8 cellular contexts compared by ENCODE assay signal in the genomic region with DNA sequence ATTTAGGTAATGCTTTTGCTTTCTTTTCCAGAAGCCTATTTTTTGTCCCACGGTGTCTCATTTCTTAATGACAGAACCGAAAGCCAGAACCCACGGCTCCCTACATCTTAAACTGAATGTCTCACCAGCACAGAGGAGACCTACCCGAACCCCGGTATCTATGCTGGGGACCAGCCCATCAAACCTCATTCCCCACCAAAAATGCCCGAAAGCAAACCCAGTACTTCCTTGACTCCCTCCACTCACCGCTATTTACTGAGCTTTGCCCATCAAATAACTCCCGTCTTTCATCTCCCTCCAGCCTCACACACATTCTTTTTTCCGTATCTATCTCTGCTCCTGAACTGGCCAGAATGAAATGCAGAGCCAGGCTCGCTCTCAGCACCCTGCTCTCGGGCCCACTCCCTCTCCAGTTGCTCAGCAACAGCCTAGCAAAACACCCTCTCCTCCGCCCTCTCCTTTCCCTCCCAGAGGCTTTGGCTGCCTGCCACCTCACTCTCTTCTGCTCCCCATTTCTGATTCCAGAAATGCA. TPM values are rescaled to one million over a fixed set of nuclear protein-coding genes. Genes with fewer than 3 reads are reported as not detected.
A peak's percentile ranks its signal among the peaks of the same experiment; 100 is the strongest.
DNase-seq lines count a peak whose midpoint lies in the region; ATAC-seq, FAIRE-seq and TF ChIP-seq lines count a peak whose summit lies in the region.

No MANE protein-coding gene starts in this region.

- H3K27ac Mint-ChIP-seq in activated T-helper 1 cell treated with anti-CD3 and anti-CD28 coated beads, Interleukin-12 subunit alpha, Interleukin-12 subunit beta, Interleukin-2, Interleukin-4 antibody, amounts not matched to agents 30 ng/mL and 10 ng/mL and 1 ng/mL, durations not matched to agents 14 hours and 24 hours and 36 hours = no peak overlapping the region
- peak overlapping the region; percentile 97 for H3K27ac Mint-ChIP-seq in nephron progenitor cell

- intact Hi-C loops in activated T-helper 1 cell treated with anti-CD3 and anti-CD28 coated beads, Interleukin-12 subunit alpha, Interleukin-12 subunit beta, Interleukin-2, Interleukin-4 antibody, amounts not matched to agents 30 ng/mL and 10 ng/mL and 1 ng/mL, durations not matched to agents 14 hours and 24 hours and 36 hours (cut with micrococcal nuclease) = loop anchor here (5.0 to 10.0 kb wide), 3 partner anchors 166 to 396 kb away; no protein-coding TSS in a partner anchor

- H3K27ac ChIP-seq in foreskin keratinocyte = no peak overlapping the region

- H3K9me3 Mint-ChIP-seq in activated T-helper 1 cell treated with anti-CD3 and anti-CD28 coated beads, Interleukin-12 subunit alpha, Interleukin-12 subunit beta, Interleukin-2, Interleukin-4 antibody, amounts not matched to agents 30 ng/mL and 10 ng/mL and 1 ng/mL, durations not matched to agents 14 hours and 24 hours and 36 hours = no peaks in the 10 kb centered on the region
- H3K9me3 Mint-ChIP-seq in nephron progenitor cell = no peaks in the 10 kb centered on the region

- peaks cover 10% of the 10 kb centered on the region for H3K4me1 ChIP-seq in ES-I3 (ENCODE audit: insufficient read depth, low read length)
- peaks cover 20% of the 10 kb centered on the region for H3K4me1 ChIP-seq in foreskin keratinocyte

- ATAC-seq in foreskin keratinocyte (peak; percentile 30), GM21390 (IDR thresholded peaks at IDR 0.05; ENCODE audit: unreplicated experiment) (no peak)

- H3K4me3 Mint-ChIP-seq in activated T-helper 1 cell treated with anti-CD3 and anti-CD28 coated beads, Interleukin-12 subunit alpha, Interleukin-12 subunit beta, Interleukin-2, Interleukin-4 antibody, amounts not matched to agents 30 ng/mL and 10 ng/mL and 1 ng/mL, durations not matched to agents 14 hours and 24 hours and 36 hours = peak overlapping the region; percentile 57
- peak overlapping the region; percentile 91 for H3K4me3 Mint-ChIP-seq in nephron progenitor cell

- H3K9me3 ChIP-seq in ES-I3 (ENCODE audit: control insufficient read depth, insufficient read depth, low read length) = no peaks in the 10 kb centered on the region

- FAIRE-seq in GM19239 (lab: Jason Lieb, UNC) = no peak

- peak; percentile 74 for DNase-seq in NCI-H2029 treated with DMSO at 0.1 percent for 48 hours (lab: John Stamatoyannopoulos, UW)
- DNase-seq in activated T-helper 1 cell treated with anti-CD3 and anti-CD28 coated beads, Interleukin-12 subunit alpha, Interleukin-12 subunit beta, Interleukin-2, Interleukin-4 antibody, amounts not matched to agents 30 ng/mL and 10 ng/mL and 1 ng/mL, durations not matched to agents 14 hours and 24 hours and 36 hours (ENCODE audit: low spot score) = no peak
- DNase-seq in foreskin keratinocyte = no peak
- DNase-seq in nephron progenitor cell = peak; percentile 59
- DNase-seq in GM19239 (ENCODE audit: insufficient read length, low spot score) = no peak
- DNase-seq in activated gamma-delta T cell treated with Interleukin-2 at 50 U/mL for 16 hours = no peak

- H3K27me3 Mint-ChIP-seq in activated T-helper 1 cell treated with anti-CD3 and anti-CD28 coated beads, Interleukin-12 subunit alpha, Interleukin-12 subunit beta, Interleukin-2, Interleukin-4 antibody, amounts not matched to agents 30 ng/mL and 10 ng/mL and 1 ng/mL, durations not matched to agents 14 hours and 24 hours and 36 hours (ENCODE audit: insufficient read depth) = peaks cover 59% of the 10 kb centered on the region
- no peaks in the 10 kb centered on the region for H3K27me3 Mint-ChIP-seq in nephron progenitor cell (ENCODE audit: low read depth, poor library complexity)

- TF ChIP-seq CTCF in foreskin keratinocyte (conservative IDR thresholded peaks at IDR 0.05) = no peak
- TF ChIP-seq CTCF in nephron progenitor cell (IDR thresholded peaks at IDR 0.05) = no peak

- peaks cover 18% of the 10 kb centered on the region for H3K27me3 ChIP-seq in foreskin keratinocyte

- peak overlapping the region; percentile 37; the same call in 1 of the 2 replicates for H3K9ac ChIP-seq in ES-I3 (ENCODE audit: low read depth, low read length)

- no peaks in the 10 kb centered on the region for H3K36me3 Mint-ChIP-seq in activated T-helper 1 cell treated with anti-CD3 and anti-CD28 coated beads, Interleukin-12 subunit alpha, Interleukin-12 subunit beta, Interleukin-2, Interleukin-4 antibody, amounts not matched to agents 30 ng/mL and 10 ng/mL and 1 ng/mL, durations not matched to agents 14 hours and 24 hours and 36 hours (ENCODE audit: low read depth)
- peaks cover 31% of the 10 kb centered on the region for H3K36me3 Mint-ChIP-seq in nephron progenitor cell (ENCODE audit: low read depth)

- no peaks in the 10 kb centered on the region for H3K36me3 ChIP-seq in ES-I3 (ENCODE audit: insufficient read depth, low read length)

- peaks cover 27% of the 10 kb centered on the region for H3K4me1 Mint-ChIP-seq in activated T-helper 1 cell treated with anti-CD3 and anti-CD28 coated beads, Interleukin-12 subunit alpha, Interleukin-12 subunit beta, Interleukin-2, Interleukin-4 antibody, amounts not matched to agents 30 ng/mL and 10 ng/mL and 1 ng/mL, durations not matched to agents 14 hours and 24 hours and 36 hours (ENCODE audit: low read depth)
- peaks cover 74% of the 10 kb centered on the region for H3K4me1 Mint-ChIP-seq in nephron progenitor cell

RNA-seq across cellular contexts. Expression of a gene that starts 4.1 kb away (rescaled TPM):
- total RNA-seq in activated T-helper 1 cell treated with anti-CD3 and anti-CD28 coated beads, Interleukin-12 subunit alpha, Interleukin-12 subunit beta, Interleukin-2, Interleukin-4 antibody, amounts not matched to agents 30 ng/mL and 10 ng/mL and 1 ng/mL, durations not matched to agents 14 hours and 24 hours and 36 hours = not detected in 2 replicates
- total RNA-seq in foreskin keratinocyte = 0.20 and 0.28 TPM in 2 replicates
- polyA plus RNA-seq in foreskin keratinocyte = 0.07 and 0.19 TPM in 2 replicates

RNA-seq across cellular contexts. Expression of a gene that starts 58.1 kb away (rescaled TPM):
- total RNA-seq in activated T-helper 1 cell treated with anti-CD3 and anti-CD28 coated beads, Interleukin-12 subunit alpha, Interleukin-12 subunit beta, Interleukin-2, Interleukin-4 antibody, amounts not matched to agents 30 ng/mL and 10 ng/mL and 1 ng/mL, durations not matched to agents 14 hours and 24 hours and 36 hours = 11.1 and 12.3 TPM in 2 replicates
- 33.9 and 46.8 TPM in 2 replicates for total RNA-seq in foreskin keratinocyte
- polyA plus RNA-seq in foreskin keratinocyte = 41.4 and 55.5 TPM in 2 replicates

Comparison
In these comparisons a context has a peak if more than half of its experiments do, and no peak if none do; other contexts are left out.
1. DNase-seq: peak in NCI-H2029 treated with DMSO at 0.1 percent for 48 hours (single experiment) and nephron progenitor cell (single experiment); none in activated T-helper 1 cell treated with anti-CD3 and anti-CD28 coated beads, Interleukin-12 subunit alpha, Interleukin-12 subunit beta, Interleukin-2, Interleukin-4 antibody, amounts not matched to agents 30 ng/mL and 10 ng/mL and 1 ng/mL, durations not matched to agents 14 hours and 24 hours and 36 hours (single experiment), foreskin keratinocyte (0 of 2), GM19239 (single experiment) and activated gamma-delta T cell treated with Interleukin-2 at 50 U/mL for 16 hours (single experiment).